1 cellular context compared by ENCODE assay signal in genomic region chr9:128683340-128684064, GRCh38.
TF ChIP-seq lines count a peak whose summit lies in the region.

No MANE protein-coding gene starts in this region.

TF ChIP-seq in K562, 482 proteins besides CTCF, POLR2A, EP300 and RAD21:
- TF ChIP-seq, protein P1, sequence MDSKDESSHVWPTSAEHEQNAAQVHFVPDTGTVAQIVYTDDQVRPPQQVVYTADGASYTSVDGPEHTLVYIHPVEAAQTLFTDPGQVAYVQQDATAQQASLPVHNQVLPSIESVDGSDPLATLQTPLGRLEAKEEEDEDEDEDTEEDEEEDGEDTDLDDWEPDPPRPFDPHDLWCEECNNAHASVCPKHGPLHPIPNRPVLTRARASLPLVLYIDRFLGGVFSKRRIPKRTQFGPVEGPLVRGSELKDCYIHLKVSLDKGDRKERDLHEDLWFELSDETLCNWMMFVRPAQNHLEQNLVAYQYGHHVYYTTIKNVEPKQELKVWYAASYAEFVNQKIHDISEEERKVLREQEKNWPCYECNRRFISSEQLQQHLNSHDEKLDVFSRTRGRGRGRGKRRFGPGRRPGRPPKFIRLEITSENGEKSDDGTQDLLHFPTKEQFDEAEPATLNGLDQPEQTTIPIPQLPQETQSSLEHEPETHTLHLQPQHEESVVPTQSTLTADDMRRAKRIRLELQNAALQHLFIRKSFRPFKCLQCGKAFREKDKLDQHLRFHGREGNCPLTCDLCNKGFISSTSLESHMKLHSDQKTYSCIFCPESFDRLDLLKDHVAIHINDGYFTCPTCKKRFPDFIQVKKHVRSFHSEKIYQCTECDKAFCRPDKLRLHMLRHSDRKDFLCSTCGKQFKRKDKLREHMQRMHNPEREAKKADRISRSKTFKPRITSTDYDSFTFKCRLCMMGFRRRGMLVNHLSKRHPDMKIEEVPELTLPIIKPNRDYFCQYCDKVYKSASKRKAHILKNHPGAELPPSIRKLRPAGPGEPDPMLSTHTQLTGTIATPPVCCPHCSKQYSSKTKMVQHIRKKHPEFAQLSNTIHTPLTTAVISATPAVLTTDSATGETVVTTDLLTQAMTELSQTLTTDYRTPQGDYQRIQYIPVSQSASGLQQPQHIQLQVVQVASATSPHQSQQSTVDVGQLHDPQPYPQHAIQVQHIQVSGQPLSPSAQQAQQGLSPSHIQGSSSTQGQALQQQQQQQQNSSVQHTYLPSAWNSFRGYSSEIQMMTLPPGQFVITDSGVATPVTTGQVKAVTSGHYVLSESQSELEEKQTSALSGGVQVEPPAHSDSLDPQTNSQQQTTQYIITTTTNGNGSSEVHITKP (IDR thresholded peaks at IDR 0.05; ENCODE audit: partially characterized antibody), result peak; percentile 71
- peak; percentile 62 for TF ChIP-seq ZBTB33 (CRISPR knock-in tag; IDR thresholded peaks at IDR 0.05)
- no peak for TF ChIP-seq RFX7 (CRISPR knock-in tag; IDR thresholded peaks at IDR 0.05)
- no peak for TF ChIP-seq SAFB2 (IDR thresholded peaks at IDR 0.05; ENCODE audit: borderline replicate concordance, low read depth, low read length, severe bottlenecking)
